In genomic region chr19:17555929-17556813, GRCh38 we compare ENCODE assay signal across 8 cellular contexts. TPM values are rescaled to one million over a fixed set of nuclear protein-coding genes. Genes with fewer than 3 reads are reported as not detected.
A peak's percentile ranks its signal among the peaks of the same experiment; 100 is the strongest.
DNase-seq lines count a peak whose midpoint lies in the region; ATAC-seq and TF ChIP-seq lines count a peak whose summit lies in the region.

No MANE protein-coding gene starts in this region.

- peaks cover 21% of the 10 kb centered on the region for H3K4me1 Mint-ChIP-seq in MCF 10A (ENCODE audit: insufficient read depth, unreplicated experiment)

- peak overlapping the region; percentile 84 to 94 (median 89) for H3K9ac ChIP-seq in skeletal muscle tissue (ENCODE audit: low read depth in 1 of 3, low read length in 3 of 3)

- peaks cover 28 to 34% (median 29%) of the 10 kb centered on the region in 3 donors for H3K4me1 ChIP-seq in skeletal muscle tissue (ENCODE audit: control insufficient read depth in 3 of 3, insufficient read depth in 3 of 3, low read length in 3 of 3)

- peak; percentile 28 for ATAC-seq in HG03175 (IDR thresholded peaks at IDR 0.05; ENCODE audit: unreplicated experiment)

- peak overlapping the region; percentile 86 for H3K4me3 Mint-ChIP-seq in MCF 10A (ENCODE audit: unreplicated experiment)

- CTCF ChIA-PET in MCF 10A (lab: Yijun Ruan, JAX): interaction anchor here (0.5 to 2.6 kb wide), 8 partner anchors 9 to 1375 kb away, joined by 3 to 13 read pairs (median 4); no protein-coding TSS in a partner anchor

- peak overlapping the region; percentile 77 for H3K27ac ChIP-seq in skeletal muscle tissue (ENCODE audit: low read depth, low read length)

- H3K9me3 ChIP-seq in skeletal muscle tissue (ENCODE audit: control insufficient read depth in 3 of 3, low read length in 3 of 3): no peaks in the 10 kb centered on the region

- intact Hi-C loops in MCF 10A (cut with micrococcal nuclease): no loop called here

- H3K36me3 Mint-ChIP-seq in MCF 10A (ENCODE audit: insufficient read depth, unreplicated experiment): peaks cover 28% of the 10 kb centered on the region

- peaks cover 12 to 17% (median 15%) of the 10 kb centered on the region in 3 donors for H3K36me3 ChIP-seq in skeletal muscle tissue (ENCODE audit: control insufficient read depth in 3 of 3, insufficient read depth in 3 of 3, low read length in 3 of 3)

- no peaks in the 10 kb centered on the region for H3K27me3 Mint-ChIP-seq in MCF 10A (ENCODE audit: insufficient read depth, unreplicated experiment)

- H3K9me3 Mint-ChIP-seq in MCF 10A (ENCODE audit: unreplicated experiment): no peaks in the 10 kb centered on the region

- POLR2A ChIA-PET in MCF 10A (lab: Yijun Ruan, JAX): interaction anchor here (0.7 to 3.0 kb wide), 4 partner anchors 18 to 242 kb away, joined by 3 to 25 read pairs (median 3); partner anchors contain the start of gene PGLS

- no peaks in the 10 kb centered on the region for H3K27me3 ChIP-seq in skeletal muscle tissue (ENCODE audit: control insufficient read depth in 3 of 3, insufficient read depth in 3 of 3, low read length in 3 of 3)

- peak overlapping the region; percentile 61 for H3K27ac Mint-ChIP-seq in MCF 10A (ENCODE audit: low read depth, unreplicated experiment)

- DNase-seq in CD1c-positive myeloid dendritic cell (ENCODE audit: extremely low spot score) (peak; percentile 89), RPMI7951 (ENCODE audit: low read depth) (peak; percentile 81), MCF 10A (ENCODE audit: unreplicated experiment) (peak; percentile 67), islet precursor cell (peak; percentile 81), NCI-H774 (lab: John Stamatoyannopoulos, UW) (no peak)

- TF ChIP-seq CTCF in MCF 10A (IDR thresholded peaks at IDR 0.05; ENCODE audit: unreplicated experiment): no peak

- in situ Hi-C loops in GM18951 (cut with MboI; ENCODE audit: low sequenced_read_pairs, unreplicated experiment): no loop called here

- peak overlapping the region; percentile 82 to 95 (median 93) for H3K4me3 ChIP-seq in skeletal muscle tissue (ENCODE audit: low read length in 3 of 3)

- BruUV-seq in MCF 10A (replicated peaks; lab: Mats Ljungman, UMichigan): no TSS peak

- TF ChIP-seq POLR2A in GM18951 (IDR thresholded peaks at IDR 0.05; ENCODE audit: extremely low read depth, insufficient read depth, insufficient read length): peak; percentile 40

RNA-seq across cellular contexts. Expression of gene COLGALT1, which starts 0.7 kb away (rescaled TPM):
- 90.8 and 101 TPM in 2 replicates for total RNA-seq in RPMI7951 (2014; rRNA removed; shearing (Covaris generic))
- 103 and 107 TPM in 2 replicates for total RNA-seq in MCF 10A (2022)
- 38.1 TPM for total RNA-seq in skeletal muscle tissue

RNA-seq across cellular contexts. Expression of gene PGLS, which starts 44.7 kb away (rescaled TPM):
- total RNA-seq in RPMI7951 (2014; rRNA removed; shearing (Covaris generic)): 52.7 and 66.8 TPM in 2 replicates
- total RNA-seq in MCF 10A (2022) (115 and 143 TPM in 2 replicates), skeletal muscle tissue (39.1 TPM)
